In genomic region chr11:25860677-25861445, GRCh38 we compare ENCODE assay signal across 21 cellular contexts.
DNase-seq lines count a peak whose midpoint lies in the region; ATAC-seq and TF ChIP-seq lines count a peak whose summit lies in the region.
"Had no signal": no experiment of that assay in that cellular context is flagged by ENCODE, and none has a peak within 500 bp of the region (broad histone marks: within the 10 kb centered on the region; RNA-seq: fewer than 3 reads in every experiment).

No MANE protein-coding gene starts in this region.

- ATAC-seq in GM19455 (IDR thresholded peaks at IDR 0.05; ENCODE audit: unreplicated experiment) (no peak), GM19395 (IDR thresholded peaks at IDR 0.05; ENCODE audit: unreplicated experiment) (no peak)
- ATAC-seq: effector memory CD8-positive, alpha-beta T cell; GM12878; heart left ventricle; left lung; natural killer cell; right cardiac atrium; stimulated activated naive B cell treated with anti-CD40 and anti-IgM and Interleukin-4, amounts not matched to agents 10 μg/mL and 1 μg/mL and 100 μg/mL, for 72 hours had no signal

- no peak overlapping the region for H3K4me3 ChIP-seq in epithelial cell of proximal tubule (ENCODE audit: low read depth, low read length)
- H3K4me3 ChIP-seq: BLaER1, GM12878, heart left ventricle, left lung, vagina had no signal

- TF ChIP-seq CTCF in epithelial cell of proximal tubule (conservative IDR thresholded peaks at IDR 0.05; ENCODE audit: low read depth, low read length), result no peak

- DNase-seq in HCEC 1CT (peak; percentile 39), NCI-H526 treated with DMSO at 0.1 percent for 48 hours (lab: John Stamatoyannopoulos, UW) (peak; percentile 18), epithelial cell of proximal tubule (ENCODE audit: low read depth) (peak; percentile 23), myocyte (ENCODE audit: low read depth) (peak; percentile 14), NCI-H2029 (lab: John Stamatoyannopoulos, UW) (no peak)
- DNase-seq in NK-92 treated with Interleukin-12 subunit alpha and Interleukin-12 subunit beta, amount 100 ng/mL, for 24 hours (lab: John Stamatoyannopoulos, UW), result no peak
- DNase-seq: activated CD4-positive, alpha-beta T cell treated with anti-CD3 and anti-CD28 coated beads, Interleukin-2, amount 50 U/mL, for 4 hours; amygdala; effector memory CD8-positive, alpha-beta T cell; EL; heart left ventricle; left lung; natural killer cell; NCI-H774; right cardiac atrium; stimulated activated naive B cell treated with anti-CD40 and anti-IgM and Interleukin-4, amounts not matched to agents 10 μg/mL and 1 μg/mL and 100 μg/mL, for 72 hours had no signal

Comparison
In these comparisons a context has a peak if more than half of its experiments do, and no peak if none do; other contexts are left out.
1. DNase-seq: peak in HCEC 1CT (single experiment), NCI-H526 treated with DMSO at 0.1 percent for 48 hours (single experiment), epithelial cell of proximal tubule (single experiment) and myocyte (single experiment); none in NK-92 treated with Interleukin-12 subunit alpha and Interleukin-12 subunit beta, amount 100 ng/mL, for 24 hours (single experiment) and NCI-H2029 (single experiment).